In genomic region chr22:37480387-37481346, GRCh38 we compare ENCODE assay signal across 18 cellular contexts. TPM values are rescaled to one million over a fixed set of nuclear protein-coding genes. Genes with fewer than 3 reads are reported as not detected.
DNase-seq lines count a peak whose midpoint lies in the region; ATAC-seq and TF ChIP-seq lines count a peak whose summit lies in the region.
"Had no signal": no experiment of that assay in that cellular context is flagged by ENCODE, and none has a peak within 500 bp of the region (broad histone marks: within the 10 kb centered on the region; RNA-seq: fewer than 3 reads in every experiment).

No MANE protein-coding gene starts in this region.

- H3F3A ChIP-seq in DOHH2 (ENCODE audit: control insufficient read depth, insufficient read depth), result peaks cover 32% of the 10 kb centered on the region

- CTCF ChIA-PET in naive thymus-derived CD4-positive, alpha-beta T cell (lab: Charles Lee), result no interaction called here

- intact Hi-C loops in naive thymus-derived CD4-positive, alpha-beta T cell (cut with micrococcal nuclease), result loop anchor here (10.0 kb wide), 3 partner anchors 84 to 956 kb away; partner anchors contain the start of genes CDC42EP1 (in 1 of the 2) and EIF3D (in 1 of the 2)
- intact Hi-C loops in aorta (cut with DNase I), result no loop called here

- POLR2A ChIA-PET in naive thymus-derived CD4-positive, alpha-beta T cell (lab: Charles Lee), result interaction anchor here (0.6 to 1.9 kb wide), 2 partner anchors 8 to 1142 kb away, joined by 3 to 6 read pairs; no protein-coding TSS in a partner anchor

- H3K4me3 ChIP-seq in DOHH2 (ENCODE audit: low read length), result peak overlapping the region; percentile 96
- H3K4me3 ChIP-seq in naive thymus-derived CD4-positive, alpha-beta T cell (ENCODE audit: low read length), result no peak overlapping the region
- H3K4me3 ChIP-seq in aorta (ENCODE audit: low read length in 2 of 2), result no peak overlapping the region
- H3K4me3 ChIP-seq: hepatocyte, SK-N-MC, smooth muscle cell had no signal

- DNase-seq in T-helper 1 cell, result no peak
- no peak for DNase-seq in activated naive CD4-positive, alpha-beta T cell treated with anti-CD3 and anti-CD28 coated beads, Interleukin-2, amount 50 U/mL, for 72 hours (ENCODE audit: low spot score in 2 of 2)
- no peak for DNase-seq in naive thymus-derived CD4-positive, alpha-beta T cell
- DNase-seq in aorta, result no peak
- no peak for DNase-seq in islet precursor cell
- DNase-seq: natural killer cell; NCI-H1417; NCI-H2171 treated with DMSO at 0.1 percent for 48 hours; NCI-H748 treated with DMSO at 0.1 percent for 48 hours; stimulated activated CD4-positive, alpha-beta T cell treated with anti-CD3 and anti-CD28 coated beads, Interleukin-4, amount 100 ng/mL, for 4 hours had no signal

- peak overlapping the region; percentile 100 for H3K4me2 ChIP-seq in DOHH2 (ENCODE audit: low read length)
- H3K4me2 ChIP-seq: hepatocyte, smooth muscle cell had no signal

- no peaks in the 10 kb centered on the region for H3K27me3 ChIP-seq in DOHH2 (ENCODE audit: control insufficient read depth, low read length)
- H3K27me3 ChIP-seq in naive thymus-derived CD4-positive, alpha-beta T cell (ENCODE audit: control insufficient read depth in 2 of 2, insufficient read depth in 2 of 2, low read length in 2 of 2), result no peaks in the 10 kb centered on the region
- no peaks in the 10 kb centered on the region for H3K27me3 ChIP-seq in aorta (ENCODE audit: control insufficient read depth in 1 of 2, insufficient read depth in 2 of 2, low read length in 1 of 2)
- H3K27me3 ChIP-seq: hepatocyte had no signal

- H3K9me3 ChIP-seq in DOHH2 (ENCODE audit: control insufficient read depth, insufficient read depth, low read length) (no peaks in the 10 kb centered on the region), aorta (ENCODE audit: control insufficient read depth, low read length) (no peaks in the 10 kb centered on the region)
- H3K9me3 ChIP-seq in naive thymus-derived CD4-positive, alpha-beta T cell (ENCODE audit: control insufficient read depth in 2 of 3, low read length in 3 of 3), result no peaks in the 10 kb centered on the region

- 83 to 84% methylated on average over 17 of the region's 17 CpGs for WGBS in aorta, 2 donors

- H3K4me1 ChIP-seq in DOHH2 (ENCODE audit: control insufficient read depth, low read length) (peaks cover 81% of the 10 kb centered on the region), aorta (ENCODE audit: control insufficient read depth in 1 of 2, insufficient read depth in 2 of 2, low read length in 2 of 2) (no peaks in the 10 kb centered on the region)
- H3K4me1 ChIP-seq in naive thymus-derived CD4-positive, alpha-beta T cell (ENCODE audit: control insufficient read depth in 2 of 2, insufficient read depth in 2 of 2, low read length in 2 of 2), result peaks cover 12 to 32% of the 10 kb centered on the region in 2 donors

- peaks cover 11% of the 10 kb centered on the region; the same call in 1 of the 2 replicates for H4K20me1 ChIP-seq in DOHH2 (ENCODE audit: control insufficient read depth, insufficient read depth, low read depth, low read length)

- ATAC-seq in activated naive CD4-positive, alpha-beta T cell treated with anti-CD3 and anti-CD28 coated beads, Interleukin-2, amount 50 U/mL, for 72 hours, result no peak
- ATAC-seq in naive thymus-derived CD4-positive, alpha-beta T cell, result no peak
- ATAC-seq in aorta (ENCODE audit: low FRiP score), result no peak
- no peak for ATAC-seq in GM19328 (IDR thresholded peaks at IDR 0.05; ENCODE audit: unreplicated experiment)
- ATAC-seq: natural killer cell had no signal

- TF ChIP-seq CTCF in DOHH2 (IDR thresholded peaks at IDR 0.05; ENCODE audit: low read depth, low read length, poor library complexity, severe bottlenecking), result no peak

- no peaks in the 10 kb centered on the region for H3K9me3 Mint-ChIP-seq in T-helper 1 cell treated with Interleukin-12 subunit alpha and Interleukin-12 subunit beta and Interleukin-4 antibody, amounts not matched to agents 30 μg/mL and 1 μg/mL, for 36 hours
- H3K9me3 Mint-ChIP-seq in activated naive CD4-positive, alpha-beta T cell treated with anti-CD3 and anti-CD28 coated beads, Interleukin-2, amount 50 U/mL, for 72 hours, result no peaks in the 10 kb centered on the region
- peaks cover 0 to 9% (median 0%) of the 10 kb centered on the region in 11 donors for H3K9me3 Mint-ChIP-seq in naive thymus-derived CD4-positive, alpha-beta T cell
- H3K9me3 Mint-ChIP-seq: natural killer cell had no signal

- H3K27me3 Mint-ChIP-seq in T-helper 1 cell treated with Interleukin-12 subunit alpha and Interleukin-12 subunit beta and Interleukin-4 antibody, amounts not matched to agents 30 μg/mL and 1 μg/mL, for 36 hours (ENCODE audit: low read depth), result no peaks in the 10 kb centered on the region
- H3K27me3 Mint-ChIP-seq in naive thymus-derived CD4-positive, alpha-beta T cell, result no peaks in the 10 kb centered on the region

- peaks cover 43% of the 10 kb centered on the region for H3K36me3 Mint-ChIP-seq in T-helper 1 cell treated with Interleukin-12 subunit alpha and Interleukin-12 subunit beta and Interleukin-4 antibody, amounts not matched to agents 30 μg/mL and 1 μg/mL, for 36 hours (ENCODE audit: low read depth)
- peaks cover 15 to 32% of the 10 kb centered on the region in 2 donors for H3K36me3 Mint-ChIP-seq in activated naive CD4-positive, alpha-beta T cell treated with anti-CD3 and anti-CD28 coated beads, Interleukin-2, amount 50 U/mL, for 72 hours
- H3K36me3 Mint-ChIP-seq in naive thymus-derived CD4-positive, alpha-beta T cell, result peaks cover 5 to 30% (median 14%) of the 10 kb centered on the region in 5 donors
- H3K36me3 Mint-ChIP-seq: natural killer cell had no signal

- peaks cover 27% of the 10 kb centered on the region for H3K4me1 Mint-ChIP-seq in T-helper 1 cell treated with Interleukin-12 subunit alpha and Interleukin-12 subunit beta and Interleukin-4 antibody, amounts not matched to agents 30 μg/mL and 1 μg/mL, for 36 hours (ENCODE audit: low read depth)
- H3K4me1 Mint-ChIP-seq in naive thymus-derived CD4-positive, alpha-beta T cell, result peaks cover 31 to 44% (median 36%) of the 10 kb centered on the region in 7 donors

- H3K79me2 ChIP-seq in DOHH2 (ENCODE audit: control insufficient read depth, low read length), result peaks cover 90% of the 10 kb centered on the region
- H3K79me2 ChIP-seq: hepatocyte had no signal

- no peaks in the 10 kb centered on the region for H3K9me2 ChIP-seq in DOHH2 (replicated peaks; ENCODE audit: control insufficient read depth, low read length)

- peak overlapping the region; percentile 94 for H3K27ac ChIP-seq in DOHH2 (ENCODE audit: low read depth, low read length)
- H3K27ac ChIP-seq in naive thymus-derived CD4-positive, alpha-beta T cell (ENCODE audit: low read depth, low read length), result peak overlapping the region; percentile 86
- no peak overlapping the region for H3K27ac ChIP-seq in aorta (ENCODE audit: low read depth in 1 of 2, low read length in 2 of 2)
- H3K27ac ChIP-seq: 22Rv1, hepatocyte, SK-N-MC had no signal

- peaks cover 96% of the 10 kb centered on the region for H3K36me3 ChIP-seq in DOHH2 (ENCODE audit: control insufficient read depth, low read length)
- H3K36me3 ChIP-seq in naive thymus-derived CD4-positive, alpha-beta T cell (ENCODE audit: control insufficient read depth in 2 of 3, insufficient read depth in 3 of 3, low read length in 3 of 3), result peaks cover 11 to 82% (median 25%) of the 10 kb centered on the region in 3 experiments
- H3K36me3 ChIP-seq in aorta (ENCODE audit: control insufficient read depth in 1 of 2, insufficient read depth in 2 of 2, low read length in 1 of 2), result no peaks in the 10 kb centered on the region

- H3K4me3 Mint-ChIP-seq in T-helper 1 cell treated with Interleukin-12 subunit alpha and Interleukin-12 subunit beta and Interleukin-4 antibody, amounts not matched to agents 30 μg/mL and 1 μg/mL, for 36 hours, result no peak overlapping the region
- H3K4me3 Mint-ChIP-seq in naive thymus-derived CD4-positive, alpha-beta T cell, result peak overlapping the region in 5 of 10 donors; percentile 1 to 95 (median 13)
- H3K4me3 Mint-ChIP-seq: natural killer cell had no signal

- peak overlapping the region; percentile 37 for H3K27ac Mint-ChIP-seq in T-helper 1 cell treated with Interleukin-12 subunit alpha and Interleukin-12 subunit beta and Interleukin-4 antibody, amounts not matched to agents 30 μg/mL and 1 μg/mL, for 36 hours
- H3K27ac Mint-ChIP-seq in activated naive CD4-positive, alpha-beta T cell treated with anti-CD3 and anti-CD28 coated beads, Interleukin-2, amount 50 U/mL, for 72 hours, result peak overlapping the region; percentile 97 to 98
- peak overlapping the region; percentile 37 to 99 (median 49) for H3K27ac Mint-ChIP-seq in naive thymus-derived CD4-positive, alpha-beta T cell

RNA-seq across cellular contexts. Expression of gene MFNG, which starts 5.5 kb away (rescaled TPM):
- total RNA-seq in activated naive CD4-positive, alpha-beta T cell treated with anti-CD3 and anti-CD28 coated beads, Interleukin-2, amount 50 U/mL, for 72 hours, result 100 to 1,000 TPM in 1 of 2 donors, 10 to 100 TPM in 1; 88.7 to 169 TPM
- 100 to 1,000 TPM; 146 to 223 (median 203) TPM for total RNA-seq in naive thymus-derived CD4-positive, alpha-beta T cell
- 100 to 1,000 TPM; 350 to 449 TPM for polyA plus RNA-seq in naive thymus-derived CD4-positive, alpha-beta T cell
- total RNA-seq in aorta, result 10 to 100 TPM; 22.8 to 35.4 TPM
- 10 to 100 TPM in 1 of 2 donors, 1 to 10 TPM in 1; 6.7 to 12.0 TPM for polyA plus RNA-seq in aorta
- total RNA-seq: smooth muscle cell had no signal

RNA-seq across cellular contexts. Expression of gene CARD10, which starts 38.5 kb away (rescaled TPM):
- total RNA-seq in activated naive CD4-positive, alpha-beta T cell treated with anti-CD3 and anti-CD28 coated beads, Interleukin-2, amount 50 U/mL, for 72 hours, result under 1 TPM; 0.09 to 0.51 TPM
- 1 to 10 TPM in 1 of 5 experiments, under 1 TPM in 3, not detected in 1; 0.13 to 1.0 (median 0.57) TPM for total RNA-seq in naive thymus-derived CD4-positive, alpha-beta T cell
- polyA plus RNA-seq in naive thymus-derived CD4-positive, alpha-beta T cell, result under 1 TPM in 1 of 2 donors, not detected in 1; 0.69 TPM
- total RNA-seq in aorta, result 10 to 100 TPM; 10.1 to 24.9 TPM
- 1 to 10 TPM; 2.2 to 8.8 TPM for polyA plus RNA-seq in aorta

RNA-seq across cellular contexts. Expression of gene ELFN2, which starts 53.4 kb away (rescaled TPM):
- 1 to 10 TPM in 1 of 2 donors, under 1 TPM in 1; 0.41 to 2.0 TPM for total RNA-seq in activated naive CD4-positive, alpha-beta T cell treated with anti-CD3 and anti-CD28 coated beads, Interleukin-2, amount 50 U/mL, for 72 hours
- total RNA-seq in naive thymus-derived CD4-positive, alpha-beta T cell, result under 1 TPM; 0.10 to 0.66 (median 0.57) TPM
- not detected for polyA plus RNA-seq in naive thymus-derived CD4-positive, alpha-beta T cell
- total RNA-seq in aorta, result under 1 TPM; 0.06 to 0.24 TPM
- polyA plus RNA-seq in aorta, result not detected
- total RNA-seq: lung microvascular endothelial cell had no signal

Comparison
In these comparisons a context has a peak if more than half of its experiments do, and no peak if none do; other contexts are left out.
1. H3K27ac Mint-ChIP-seq: peak in every context shown above with its lines; median percentile 98 in activated naive CD4-positive, alpha-beta T cell treated with anti-CD3 and anti-CD28 coated beads, Interleukin-2, amount 50 U/mL, for 72 hours; 49 in naive thymus-derived CD4-positive, alpha-beta T cell; 37 in T-helper 1 cell treated with Interleukin-12 subunit alpha and Interleukin-12 subunit beta and Interleukin-4 antibody, amounts not matched to agents 30 μg/mL and 1 μg/mL, for 36 hours.
2. H3K27ac ChIP-seq: peak in DOHH2 (single experiment) and naive thymus-derived CD4-positive, alpha-beta T cell (single experiment); none in aorta (0 of 2).
3. RNA of gene CARD10, which starts 38.5 kb away (total RNA-seq): 10.1 to 24.9 TPM in aorta; 0.09 to 0.51 TPM in activated naive CD4-positive, alpha-beta T cell treated with anti-CD3 and anti-CD28 coated beads, Interleukin-2, amount 50 U/mL, for 72 hours and 0.13 to 1.0 TPM in naive thymus-derived CD4-positive, alpha-beta T cell; every median in the first group is over 4 times any median in the second.
4. intact Hi-C loops: an anchor here in naive thymus-derived CD4-positive, alpha-beta T cell (10.0 kb wide); none called in aorta.